In the genomic region with DNA sequence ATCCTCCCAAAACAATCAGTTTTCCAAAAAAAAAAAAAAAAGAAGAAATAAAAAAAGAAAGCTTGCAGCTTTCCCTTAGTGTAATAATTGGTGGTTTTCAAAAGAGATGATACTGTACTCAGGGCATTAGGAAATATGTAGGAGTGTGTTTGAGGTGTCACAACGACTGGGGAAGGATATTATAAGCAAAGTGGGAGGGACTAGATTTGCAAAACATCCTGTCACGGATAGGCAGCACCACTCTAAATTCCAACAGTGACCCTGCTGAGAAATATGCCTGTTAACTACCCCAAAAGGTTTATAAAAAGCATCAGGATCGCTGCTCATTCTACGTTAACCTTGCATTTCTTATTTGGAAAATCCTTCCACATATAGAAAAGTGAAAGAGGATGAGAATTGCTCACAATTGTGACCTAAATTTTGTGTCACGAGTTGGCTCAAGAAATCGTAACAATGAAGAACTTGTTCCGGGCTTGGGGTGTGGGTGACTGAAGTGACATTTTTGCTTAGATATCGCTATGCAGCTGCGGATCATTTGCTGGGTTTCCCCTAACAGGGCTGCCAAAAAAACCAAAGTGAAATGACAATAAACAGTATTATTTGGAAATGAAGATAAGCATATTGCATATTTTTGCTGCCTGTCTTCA, we compare ENCODE assay signal across 11 cellular contexts. TPM values are rescaled to one million over a fixed set of nuclear protein-coding genes. Genes with fewer than 3 reads are reported as not detected.
DNase-seq lines count a peak whose midpoint lies in the region; ATAC-seq, FAIRE-seq and TF ChIP-seq lines count a peak whose summit lies in the region.
"Had no signal": no experiment of that assay in that cellular context is flagged by ENCODE, and none has a peak within 500 bp of the region (broad histone marks: within the 10 kb centered on the region; RNA-seq: fewer than 3 reads in every experiment).

No MANE protein-coding gene starts in this region.

- peaks cover 85% of the 10 kb centered on the region for H3K4me1 Mint-ChIP-seq in activated naive CD4-positive, alpha-beta T cell treated with anti-CD3 and anti-CD28 coated beads, Interleukin-2, amount 50 U/mL, for 24 hours
- peaks cover 57% of the 10 kb centered on the region for H3K4me1 Mint-ChIP-seq in astrocyte (ENCODE audit: low read depth, unreplicated experiment)

- H3K9me3 ChIP-seq in astrocyte (ENCODE audit: insufficient read depth, low read depth, low read length) = no peaks in the 10 kb centered on the region
- no peaks in the 10 kb centered on the region for H3K9me3 ChIP-seq in left lung
- H3K9me3 ChIP-seq in upper lobe of right lung = no peaks in the 10 kb centered on the region
- H3K9me3 ChIP-seq: BLaER1 had no signal

- no peak for TF ChIP-seq CTCF in astrocyte (IDR thresholded peaks at IDR 0.05; ENCODE audit: insufficient read depth, low read depth, low read length)
- no peak for TF ChIP-seq CTCF in left lung (IDR thresholded peaks at IDR 0.05)
- no peak for TF ChIP-seq CTCF in upper lobe of right lung (IDR thresholded peaks at IDR 0.05)

- H3K79me2 ChIP-seq in astrocyte (ENCODE audit: insufficient read depth, low read length) = peaks cover 76% of the 10 kb centered on the region

- peak overlapping the region; percentile 27 for H3K4me2 ChIP-seq in astrocyte (ENCODE audit: low read length)
- H3K4me2 ChIP-seq: BLaER1 had no signal

- intact Hi-C loops in left lung (cut with DNase I) (no loop called here), upper lobe of right lung (cut with DNase I) (no loop called here)

- no peaks in the 10 kb centered on the region for H3K9me3 Mint-ChIP-seq in activated naive CD4-positive, alpha-beta T cell treated with anti-CD3 and anti-CD28 coated beads, Interleukin-2, amount 50 U/mL, for 24 hours
- H3K9me3 Mint-ChIP-seq in astrocyte (ENCODE audit: unreplicated experiment) = no peaks in the 10 kb centered on the region

- ATAC-seq in left lung = peak; percentile 63
- ATAC-seq in upper lobe of right lung = peak; percentile 82

- H3K36me3 ChIP-seq in astrocyte (ENCODE audit: insufficient read depth, low read length) = peaks cover 10% of the 10 kb centered on the region
- peaks cover 0 to 23% of the 10 kb centered on the region in 2 donors for H3K36me3 ChIP-seq in left lung
- H3K36me3 ChIP-seq in upper lobe of right lung = peaks cover 12% of the 10 kb centered on the region

- DNase-seq in activated naive CD4-positive, alpha-beta T cell treated with anti-CD3 and anti-CD28 coated beads, Interleukin-2, amount 50 U/mL, for 16 hours = no peak
- DNase-seq in astrocyte (ENCODE audit: low read depth) = no peak
- DNase-seq in left lung = no peak
- no peak for DNase-seq in upper lobe of right lung
- DNase-seq in NCI-H510A (lab: John Stamatoyannopoulos, UW) = no peak
- DNase-seq in stimulated activated CD4-positive, alpha-beta T cell treated with anti-CD3 and anti-CD28 coated beads, Interleukin-4, amount 100 ng/mL, for 4 hours = no peak
- no peak for DNase-seq in effector CD4-positive, alpha-beta T cell
- DNase-seq: amniotic stem cell had no signal

- H3K9ac ChIP-seq in astrocyte (ENCODE audit: low read length) = no peak overlapping the region
- H3K9ac ChIP-seq: BLaER1 had no signal

- H3K36me3 Mint-ChIP-seq in activated naive CD4-positive, alpha-beta T cell treated with anti-CD3 and anti-CD28 coated beads, Interleukin-2, amount 50 U/mL, for 24 hours = peaks cover 21% of the 10 kb centered on the region
- H3K36me3 Mint-ChIP-seq in astrocyte (ENCODE audit: low read depth, unreplicated experiment) = peaks cover 9% of the 10 kb centered on the region

- H3K4me3 ChIP-seq in astrocyte (ENCODE audit: insufficient read depth, low read depth, low read length) = no peak overlapping the region
- H3K4me3 ChIP-seq in left lung = peak overlapping the region in 1 of 2 donors; percentile 23
- peak overlapping the region; percentile 19 for H3K4me3 ChIP-seq in upper lobe of right lung
- H3K4me3 ChIP-seq: BLaER1 had no signal

- no peak overlapping the region for H2AFZ ChIP-seq in astrocyte (ENCODE audit: low read depth, low read length)

- H4K20me1 ChIP-seq in astrocyte (ENCODE audit: insufficient read depth, low read length) = peaks cover 72% of the 10 kb centered on the region

- H3K27me3 ChIP-seq in astrocyte (ENCODE audit: insufficient read depth, low read length) (no peaks in the 10 kb centered on the region), left lung (no peaks in the 10 kb centered on the region), upper lobe of right lung (no peaks in the 10 kb centered on the region)
- H3K27me3 ChIP-seq: BLaER1 had no signal

- H3K4me3 Mint-ChIP-seq in activated naive CD4-positive, alpha-beta T cell treated with anti-CD3 and anti-CD28 coated beads, Interleukin-2, amount 50 U/mL, for 24 hours = peak overlapping the region; percentile 31
- peak overlapping the region; percentile 29 for H3K4me3 Mint-ChIP-seq in astrocyte (ENCODE audit: unreplicated experiment)

- no peaks in the 10 kb centered on the region for H3K27me3 Mint-ChIP-seq in activated naive CD4-positive, alpha-beta T cell treated with anti-CD3 and anti-CD28 coated beads, Interleukin-2, amount 50 U/mL, for 24 hours
- no peaks in the 10 kb centered on the region for H3K27me3 Mint-ChIP-seq in astrocyte (ENCODE audit: low read depth, unreplicated experiment)

- H3K27ac ChIP-seq in astrocyte (ENCODE audit: low read depth, low read length) = no peak overlapping the region
- H3K27ac ChIP-seq in left lung = peak overlapping the region; percentile 23 to 81
- H3K27ac ChIP-seq in upper lobe of right lung = peak overlapping the region; percentile 20
- H3K27ac ChIP-seq: BLaER1, RWPE1 had no signal

- FAIRE-seq in astrocyte (lab: Jason Lieb, UNC) = no peak

- H3K4me1 ChIP-seq in astrocyte (ENCODE audit: insufficient read depth, low read length) = peaks cover 36% of the 10 kb centered on the region
- peaks cover 40 to 98% of the 10 kb centered on the region in 2 donors for H3K4me1 ChIP-seq in left lung
- peaks cover 83% of the 10 kb centered on the region for H3K4me1 ChIP-seq in upper lobe of right lung
- H3K4me1 ChIP-seq: BLaER1 had no signal

- H3K27ac Mint-ChIP-seq in activated naive CD4-positive, alpha-beta T cell treated with anti-CD3 and anti-CD28 coated beads, Interleukin-2, amount 50 U/mL, for 24 hours = peak overlapping the region; percentile 76
- H3K27ac Mint-ChIP-seq in astrocyte (ENCODE audit: unreplicated experiment) = peak overlapping the region; percentile 8

RNA-seq across cellular contexts. Expression of a gene that starts 51.6 kb away (rescaled TPM):
- total RNA-seq in astrocyte (53.7 and 57.4 TPM in 2 replicates), left lung (10 to 100 TPM; 41.0 to 54.6 TPM), upper lobe of right lung (66.5 TPM)
